1 cellular context compared by ENCODE assay signal in the genomic region with DNA sequence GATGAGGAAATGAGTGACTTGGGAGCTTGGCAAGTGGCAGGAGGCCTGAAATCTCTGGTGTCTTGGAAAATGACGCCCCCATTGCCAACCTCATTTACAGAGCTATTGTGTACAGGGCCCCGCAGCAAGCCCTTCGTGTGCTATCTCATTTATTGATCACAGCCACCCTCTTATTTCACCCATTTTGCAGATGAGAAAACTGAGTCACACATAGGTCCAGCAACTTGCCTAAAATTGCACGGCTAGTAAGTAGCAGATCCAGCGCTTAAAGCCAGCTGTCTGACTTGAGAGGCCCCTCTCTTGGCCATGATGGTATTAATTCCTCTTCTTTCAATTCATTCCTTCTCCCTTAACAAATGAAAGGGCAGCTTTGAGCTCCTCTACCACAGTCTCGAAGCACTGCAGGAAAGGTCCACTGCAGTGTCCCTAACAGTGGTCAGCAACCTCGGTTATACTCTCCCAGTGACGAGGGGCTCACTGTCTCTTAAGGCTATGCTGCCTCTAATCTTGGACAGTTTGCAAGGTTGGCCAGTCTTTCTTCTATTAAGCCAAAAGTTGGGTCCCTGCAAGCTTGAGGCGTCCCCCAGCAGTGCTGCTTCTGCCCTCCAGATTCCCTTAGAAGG.
TF ChIP-seq lines count a peak whose summit lies in the region.

No MANE protein-coding gene starts in this region.

TF ChIP-seq in SK-N-SH treated with all-trans-retinoic acid at 6 μM for 48 hours, 23 proteins besides CTCF, POLR2A, EP300 and RAD21 (continued from another document):
- TF ChIP-seq, protein P1, sequence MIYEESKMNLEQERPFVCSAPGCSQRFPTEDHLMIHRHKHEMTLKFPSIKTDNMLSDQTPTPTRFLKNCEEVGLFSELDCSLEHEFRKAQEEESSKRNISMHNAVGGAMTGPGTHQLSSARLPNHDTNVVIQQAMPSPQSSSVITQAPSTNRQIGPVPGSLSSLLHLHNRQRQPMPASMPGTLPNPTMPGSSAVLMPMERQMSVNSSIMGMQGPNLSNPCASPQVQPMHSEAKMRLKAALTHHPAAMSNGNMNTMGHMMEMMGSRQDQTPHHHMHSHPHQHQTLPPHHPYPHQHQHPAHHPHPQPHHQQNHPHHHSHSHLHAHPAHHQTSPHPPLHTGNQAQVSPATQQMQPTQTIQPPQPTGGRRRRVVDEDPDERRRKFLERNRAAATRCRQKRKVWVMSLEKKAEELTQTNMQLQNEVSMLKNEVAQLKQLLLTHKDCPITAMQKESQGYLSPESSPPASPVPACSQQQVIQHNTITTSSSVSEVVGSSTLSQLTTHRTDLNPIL (CRISPR knock-in tag; IDR thresholded peaks at IDR 0.05; ENCODE audit: low read depth) = no peak
- TF ChIP-seq ZFP3 (CRISPR knock-in tag; IDR thresholded peaks at IDR 0.05) (no peak), TOX (CRISPR knock-in tag; IDR thresholded peaks at IDR 0.05; ENCODE audit: borderline replicate concordance) (no peak)
- TF ChIP-seq, protein P2, sequence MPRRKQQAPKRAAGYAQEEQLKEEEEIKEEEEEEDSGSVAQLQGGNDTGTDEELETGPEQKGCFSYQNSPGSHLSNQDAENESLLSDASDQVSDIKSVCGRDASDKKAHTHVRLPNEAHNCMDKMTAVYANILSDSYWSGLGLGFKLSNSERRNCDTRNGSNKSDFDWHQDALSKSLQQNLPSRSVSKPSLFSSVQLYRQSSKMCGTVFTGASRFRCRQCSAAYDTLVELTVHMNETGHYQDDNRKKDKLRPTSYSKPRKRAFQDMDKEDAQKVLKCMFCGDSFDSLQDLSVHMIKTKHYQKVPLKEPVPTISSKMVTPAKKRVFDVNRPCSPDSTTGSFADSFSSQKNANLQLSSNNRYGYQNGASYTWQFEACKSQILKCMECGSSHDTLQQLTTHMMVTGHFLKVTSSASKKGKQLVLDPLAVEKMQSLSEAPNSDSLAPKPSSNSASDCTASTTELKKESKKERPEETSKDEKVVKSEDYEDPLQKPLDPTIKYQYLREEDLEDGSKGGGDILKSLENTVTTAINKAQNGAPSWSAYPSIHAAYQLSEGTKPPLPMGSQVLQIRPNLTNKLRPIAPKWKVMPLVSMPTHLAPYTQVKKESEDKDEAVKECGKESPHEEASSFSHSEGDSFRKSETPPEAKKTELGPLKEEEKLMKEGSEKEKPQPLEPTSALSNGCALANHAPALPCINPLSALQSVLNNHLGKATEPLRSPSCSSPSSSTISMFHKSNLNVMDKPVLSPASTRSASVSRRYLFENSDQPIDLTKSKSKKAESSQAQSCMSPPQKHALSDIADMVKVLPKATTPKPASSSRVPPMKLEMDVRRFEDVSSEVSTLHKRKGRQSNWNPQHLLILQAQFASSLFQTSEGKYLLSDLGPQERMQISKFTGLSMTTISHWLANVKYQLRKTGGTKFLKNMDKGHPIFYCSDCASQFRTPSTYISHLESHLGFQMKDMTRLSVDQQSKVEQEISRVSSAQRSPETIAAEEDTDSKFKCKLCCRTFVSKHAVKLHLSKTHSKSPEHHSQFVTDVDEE (CRISPR knock-in tag; IDR thresholded peaks at IDR 0.05) = no peak
